In the genomic region with DNA sequence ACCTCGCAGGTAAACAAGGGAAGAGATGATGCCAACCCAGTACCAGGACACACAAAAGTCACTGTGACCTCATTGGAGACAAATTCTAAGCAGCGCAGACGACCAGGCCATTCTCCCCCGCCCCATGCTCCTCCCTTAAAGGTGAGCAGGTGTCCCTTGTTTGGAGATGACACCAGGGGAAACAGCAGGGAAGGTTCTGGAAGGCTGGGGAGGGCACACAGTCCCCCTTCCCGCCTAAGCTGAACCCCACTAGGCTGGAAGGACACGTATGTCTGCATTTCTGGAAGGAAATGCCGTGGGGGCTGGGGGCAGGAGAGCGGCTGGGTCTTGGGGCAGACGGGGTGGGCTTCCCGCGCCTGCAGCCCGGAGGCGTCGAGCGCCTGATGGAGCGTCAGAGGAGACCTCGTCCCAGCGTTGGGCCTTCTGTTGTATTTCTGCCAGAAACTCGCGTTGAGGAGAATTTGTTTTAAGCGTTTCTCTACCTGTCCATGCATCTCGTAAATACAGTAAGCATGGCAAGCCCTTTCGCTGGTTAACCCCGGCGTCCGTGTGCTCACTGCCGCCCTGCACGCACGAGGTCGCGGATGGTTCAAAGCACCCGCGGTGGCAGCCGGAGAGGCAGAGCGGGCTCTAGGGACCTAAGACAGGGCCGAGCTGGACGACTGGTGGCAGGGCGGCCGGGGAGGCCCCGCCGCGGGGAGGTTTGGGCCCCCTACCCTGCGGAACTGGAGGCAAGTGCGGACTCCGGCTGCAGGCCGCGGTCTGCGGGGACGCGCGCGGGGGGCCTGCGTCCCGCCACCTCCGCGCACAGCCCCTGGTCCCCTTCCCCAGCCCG, we compare ENCODE assay signal across 1 cellular context.
TF ChIP-seq lines count a peak whose summit lies in the region.

No MANE protein-coding gene starts in this region.

TF ChIP-seq in H1, 55 proteins besides CTCF, POLR2A, EP300 and RAD21 (continued from another document):
- TF ChIP-seq, protein P1, sequence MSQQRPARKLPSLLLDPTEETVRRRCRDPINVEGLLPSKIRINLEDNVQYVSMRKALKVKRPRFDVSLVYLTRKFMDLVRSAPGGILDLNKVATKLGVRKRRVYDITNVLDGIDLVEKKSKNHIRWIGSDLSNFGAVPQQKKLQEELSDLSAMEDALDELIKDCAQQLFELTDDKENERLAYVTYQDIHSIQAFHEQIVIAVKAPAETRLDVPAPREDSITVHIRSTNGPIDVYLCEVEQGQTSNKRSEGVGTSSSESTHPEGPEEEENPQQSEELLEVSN (IDR thresholded peaks at IDR 0.05) = peak; percentile 100
- TF ChIP-seq CBX8 (IDR thresholded peaks at IDR 0.05; ENCODE audit: borderline replicate concordance, low read depth, low read length) (no peak), TAF7 (optimal IDR thresholded peaks at IDR 0.05; ENCODE audit: borderline replicate concordance, low read depth, low read length) (no peak), SUZ12 (IDR thresholded peaks at IDR 0.05; ENCODE audit: low read length) (peak; percentile 77), KDM5A (IDR thresholded peaks at IDR 0.05; ENCODE audit: low read length) (no peak), SIN3A (conservative IDR thresholded peaks at IDR 0.05 in 1 of 2, IDR thresholded peaks at IDR 0.05 in 1 of 2; ENCODE audit: low read depth in 1 of 2, low read length in 2 of 2) (no peak), TBP (IDR thresholded peaks at IDR 0.05; ENCODE audit: low read depth, low read length) (no peak), POU5F1 (IDR thresholded peaks at IDR 0.05; ENCODE audit: low read depth, low read length) (no peak), EGR1 (IDR thresholded peaks at IDR 0.05; ENCODE audit: borderline replicate concordance, low read depth, low read length) (no peak), TCF12 (IDR thresholded peaks at IDR 0.05; ENCODE audit: low read depth, low read length) (no peak), EZH2 (IDR thresholded peaks at IDR 0.05; ENCODE audit: low read depth, low read length, severe bottlenecking) (peak; percentile 74), RNF2 (IDR thresholded peaks at IDR 0.05; ENCODE audit: borderline replicate concordance, low read depth, low read length, missing control alignments, poor library complexity, severe bottlenecking) (peak; percentile 77), KDM4A (IDR thresholded peaks at IDR 0.05; ENCODE audit: low read depth, low read length, severe bottlenecking) (no peak), CHD1 (IDR thresholded peaks at IDR 0.05; ENCODE audit: low read depth, low read length) (no peak), TAF1 (IDR thresholded peaks at IDR 0.05; ENCODE audit: low read depth, low read length) (no peak), POLR2AphosphoS5 (IDR thresholded peaks at IDR 0.05; ENCODE audit: low read depth, low read length) (no peak), CEBPB (IDR thresholded peaks at IDR 0.05; ENCODE audit: low read depth, low read length) (no peak), CTBP2 (IDR thresholded peaks at IDR 0.05; ENCODE audit: borderline replicate concordance, insufficient read depth, insufficient read length, low read length) (no peak), HDAC6 (IDR thresholded peaks at IDR 0.05; ENCODE audit: low read depth, low read length) (no peak), SP4 (IDR thresholded peaks at IDR 0.05; ENCODE audit: low read length) (0 out of 2 replicates have a peak, but pooled peaks have one; percentile 36), BRCA1 (IDR thresholded peaks at IDR 0.05; ENCODE audit: low read depth, low read length) (no peak), SRF (IDR thresholded peaks at IDR 0.05; ENCODE audit: low read depth, low read length) (no peak), RXRA (IDR thresholded peaks at IDR 0.05; ENCODE audit: insufficient read depth, low read depth, low read length) (no peak), PHF8 (conservative IDR thresholded peaks at IDR 0.05; ENCODE audit: low read depth, low read length) (peak; percentile 46; the same call in 1 of the 2 replicates), KDM1A (IDR thresholded peaks at IDR 0.05; ENCODE audit: borderline replicate concordance, low read length) (peak; percentile 39; the same call in 1 of the 2 replicates), MAFK (IDR thresholded peaks at IDR 0.05; ENCODE audit: low read depth, low read length) (no peak)
- TF ChIP-seq, protein P2, sequence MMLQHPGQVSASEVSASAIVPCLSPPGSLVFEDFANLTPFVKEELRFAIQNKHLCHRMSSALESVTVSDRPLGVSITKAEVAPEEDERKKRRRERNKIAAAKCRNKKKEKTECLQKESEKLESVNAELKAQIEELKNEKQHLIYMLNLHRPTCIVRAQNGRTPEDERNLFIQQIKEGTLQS (IDR thresholded peaks at IDR 0.05; ENCODE audit: insufficient read depth, low read depth, low read length) = no peak
- TF ChIP-seq, protein P3, sequence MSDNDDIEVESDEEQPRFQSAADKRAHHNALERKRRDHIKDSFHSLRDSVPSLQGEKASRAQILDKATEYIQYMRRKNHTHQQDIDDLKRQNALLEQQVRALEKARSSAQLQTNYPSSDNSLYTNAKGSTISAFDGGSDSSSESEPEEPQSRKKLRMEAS (IDR thresholded peaks at IDR 0.05) = peak; percentile 94
